In the genomic region with DNA sequence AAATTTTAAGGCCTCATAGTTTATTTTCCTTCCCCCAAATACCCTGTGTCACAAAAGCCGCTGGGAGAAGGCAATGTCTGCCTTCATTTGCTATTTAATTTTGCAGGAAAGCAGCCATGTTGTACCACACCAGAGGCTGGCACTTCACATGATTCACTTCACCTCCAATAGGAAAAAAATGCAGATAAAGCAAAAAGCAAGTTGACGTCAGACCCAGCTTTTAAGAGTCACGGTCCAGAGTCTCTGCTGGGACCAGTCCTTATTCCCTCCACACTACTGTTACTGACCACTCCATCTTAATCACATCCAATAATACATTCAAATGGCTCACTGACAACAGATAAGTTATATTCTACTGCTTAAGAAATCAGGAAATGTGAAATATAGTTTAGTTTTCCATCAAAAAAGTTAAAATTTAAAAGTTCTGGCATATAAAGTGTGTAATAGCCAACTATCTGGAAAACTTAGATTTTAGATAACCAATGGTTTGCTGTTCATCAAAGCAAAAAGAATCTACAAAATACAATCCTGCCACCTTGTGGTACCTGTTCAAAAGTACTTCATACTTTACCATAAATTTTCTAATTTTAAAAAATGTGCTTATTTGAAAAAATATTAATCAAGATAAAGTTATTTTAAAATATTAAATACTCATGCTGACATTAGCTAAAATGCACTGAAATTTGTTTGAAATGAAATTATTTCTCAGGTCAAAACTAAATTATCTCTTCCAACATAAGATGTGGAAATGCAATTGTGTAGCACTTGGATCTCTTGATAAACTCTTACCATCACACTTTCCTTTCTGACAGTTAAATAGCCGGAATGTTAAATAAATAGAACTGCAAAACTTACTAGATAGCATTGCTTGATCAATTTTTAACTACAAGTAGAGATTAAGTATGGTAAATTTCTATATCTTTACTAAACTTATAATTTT, we compare ENCODE assay signal across 9 cellular contexts.
DNase-seq lines count a peak whose midpoint lies in the region; ATAC-seq, FAIRE-seq and TF ChIP-seq lines count a peak whose summit lies in the region.
"Had no signal": no experiment of that assay in that cellular context is flagged by ENCODE, and none has a peak within 500 bp of the region (broad histone marks: within the 10 kb centered on the region; RNA-seq: fewer than 3 reads in every experiment).

No MANE protein-coding gene starts in this region.

- H3K4me3 ChIP-seq in astrocyte (ENCODE audit: insufficient read depth, low read depth, low read length) (no peak overlapping the region), lower lobe of right lung (no peak overlapping the region)

- TF ChIP-seq CTCF in astrocyte (IDR thresholded peaks at IDR 0.05; ENCODE audit: insufficient read depth, low read depth, low read length) (peak; percentile 40), lower lobe of right lung (IDR thresholded peaks at IDR 0.05) (peak; percentile 52)

- H3K79me2 ChIP-seq in astrocyte (ENCODE audit: insufficient read depth, low read length), result peaks cover 43% of the 10 kb centered on the region

- H3K4me2 ChIP-seq in astrocyte (ENCODE audit: low read length), result peak overlapping the region; percentile 35

- POLR2A ChIA-PET in activated CD4-positive, alpha-beta memory T cell treated with anti-CD3 and anti-CD28 coated beads, Interleukin-2, amount 10 ng/mL, durations not matched to agents 7 days and 5 days (lab: Charles Lee), result no interaction called here

- intact Hi-C loops in lower lobe of right lung (cut with DNase I), result no loop called here

- no peaks in the 10 kb centered on the region for H3K27me3 Mint-ChIP-seq in astrocyte (ENCODE audit: low read depth, unreplicated experiment)
- H3K27me3 Mint-ChIP-seq in activated CD4-positive, alpha-beta memory T cell treated with anti-CD3 and anti-CD28 coated beads, Interleukin-2, amount 10 ng/mL, durations not matched to agents 7 days and 5 days, result peaks cover 2% of the 10 kb centered on the region
- H3K27me3 Mint-ChIP-seq: IgD-negative memory B cell had no signal

- CTCF ChIA-PET in activated CD4-positive, alpha-beta memory T cell treated with anti-CD3 and anti-CD28 coated beads, Interleukin-2, amount 10 ng/mL, durations not matched to agents 7 days and 5 days (lab: Charles Lee), result interaction anchor here (0.6 to 2.8 kb wide), 6 partner anchors 12 to 569 kb away, joined by 3 to 9 read pairs (median 4); no protein-coding TSS in a partner anchor

- ATAC-seq in lower lobe of right lung, result no peak

- H2AFZ ChIP-seq in astrocyte (ENCODE audit: low read depth, low read length), result no peak overlapping the region

- no peak overlapping the region for H3K9ac ChIP-seq in astrocyte (ENCODE audit: low read length)

- H3K4me3 Mint-ChIP-seq in astrocyte (ENCODE audit: unreplicated experiment), result peak overlapping the region; percentile 12
- H3K4me3 Mint-ChIP-seq in activated CD4-positive, alpha-beta memory T cell treated with anti-CD3 and anti-CD28 coated beads, Interleukin-2, amount 10 ng/mL, durations not matched to agents 7 days and 5 days, result no peak overlapping the region
- H3K4me3 Mint-ChIP-seq: IgD-negative memory B cell had no signal

- H3K36me3 ChIP-seq in astrocyte (ENCODE audit: insufficient read depth, low read length), result no peaks in the 10 kb centered on the region
- no peaks in the 10 kb centered on the region for H3K36me3 ChIP-seq in lower lobe of right lung

- no peak for FAIRE-seq in astrocyte (lab: Jason Lieb, UNC)

- peak overlapping the region; percentile 74 for H3K27ac Mint-ChIP-seq in astrocyte (ENCODE audit: unreplicated experiment)
- no peak overlapping the region for H3K27ac Mint-ChIP-seq in activated CD4-positive, alpha-beta memory T cell treated with anti-CD3 and anti-CD28 coated beads, Interleukin-2, amount 10 ng/mL, durations not matched to agents 7 days and 5 days
- H3K27ac Mint-ChIP-seq: IgD-negative memory B cell had no signal

- H3K27me3 ChIP-seq in astrocyte (ENCODE audit: insufficient read depth, low read length) (no peaks in the 10 kb centered on the region), lower lobe of right lung (ENCODE audit: low read depth) (no peaks in the 10 kb centered on the region)

- H3K4me1 ChIP-seq in astrocyte (ENCODE audit: insufficient read depth, low read length) (peaks cover 17% of the 10 kb centered on the region), lower lobe of right lung (peaks cover 4% of the 10 kb centered on the region)

- no peaks in the 10 kb centered on the region for H3K9me3 Mint-ChIP-seq in astrocyte (ENCODE audit: unreplicated experiment)
- no peaks in the 10 kb centered on the region for H3K9me3 Mint-ChIP-seq in activated CD4-positive, alpha-beta memory T cell treated with anti-CD3 and anti-CD28 coated beads, Interleukin-2, amount 10 ng/mL, durations not matched to agents 7 days and 5 days
- H3K9me3 Mint-ChIP-seq: IgD-negative memory B cell had no signal

- peak overlapping the region; percentile 37 for H3K27ac ChIP-seq in astrocyte (ENCODE audit: low read depth, low read length)
- no peak overlapping the region for H3K27ac ChIP-seq in lower lobe of right lung

- peaks cover 28% of the 10 kb centered on the region for H3K4me1 Mint-ChIP-seq in astrocyte (ENCODE audit: low read depth, unreplicated experiment)
- no peaks in the 10 kb centered on the region for H3K4me1 Mint-ChIP-seq in activated CD4-positive, alpha-beta memory T cell treated with anti-CD3 and anti-CD28 coated beads, Interleukin-2, amount 10 ng/mL, durations not matched to agents 7 days and 5 days

- H3K9me3 ChIP-seq in astrocyte (ENCODE audit: insufficient read depth, low read depth, low read length) (no peaks in the 10 kb centered on the region), lower lobe of right lung (no peaks in the 10 kb centered on the region)

- H4K20me1 ChIP-seq in astrocyte (ENCODE audit: insufficient read depth, low read length), result peaks cover 44% of the 10 kb centered on the region

- H3K36me3 Mint-ChIP-seq in astrocyte (ENCODE audit: low read depth, unreplicated experiment), result peaks cover 2% of the 10 kb centered on the region
- H3K36me3 Mint-ChIP-seq in activated CD4-positive, alpha-beta memory T cell treated with anti-CD3 and anti-CD28 coated beads, Interleukin-2, amount 10 ng/mL, durations not matched to agents 7 days and 5 days (ENCODE audit: low read depth), result no peaks in the 10 kb centered on the region

- DNase-seq in DMS53 treated with DMSO at 0.1 percent for 48 hours (lab: John Stamatoyannopoulos, UW; ENCODE audit: unreplicated experiment) (peak; percentile 22), MV-4-11 (lab: John Stamatoyannopoulos, UW) (peak; percentile 11), astrocyte (ENCODE audit: low read depth) (peak; percentile 11), lower lobe of right lung (no peak), NCI-H128 (lab: John Stamatoyannopoulos, UW; ENCODE audit: unreplicated experiment) (no peak), mesenteric fat pad (ENCODE audit: low spot score) (no peak)
- no peak for DNase-seq in activated CD4-positive, alpha-beta memory T cell treated with anti-CD3 and anti-CD28 coated beads, Interleukin-2, amount 10 ng/mL, durations not matched to agents 7 days and 5 days
- DNase-seq in activated naive CD4-positive, alpha-beta T cell (lab: John Stamatoyannopoulos, UW), result no peak

Comparison
In these comparisons a context has a peak if more than half of its experiments do, and no peak if none do; other contexts are left out.
1. DNase-seq: peak in DMS53 treated with DMSO at 0.1 percent for 48 hours (single experiment), MV-4-11 (single experiment) and astrocyte (single experiment); none in lower lobe of right lung (single experiment), NCI-H128 (single experiment), activated CD4-positive, alpha-beta memory T cell treated with anti-CD3 and anti-CD28 coated beads, Interleukin-2, amount 10 ng/mL, durations not matched to agents 7 days and 5 days (single experiment), activated naive CD4-positive, alpha-beta T cell (0 of 4) and mesenteric fat pad (single experiment).